Comparison of ENCODE assay signal across 8 cellular contexts in genomic region chr4:118682928-118683327, GRCh38.
DNase-seq lines count a peak whose midpoint lies in the region; ATAC-seq and TF ChIP-seq lines count a peak whose summit lies in the region.
"Had no signal": no experiment of that assay in that cellular context is flagged by ENCODE, and none has a peak within 500 bp of the region (broad histone marks: within the 10 kb centered on the region; RNA-seq: fewer than 3 reads in every experiment).

No MANE protein-coding gene starts in this region.

- H3K4me2 ChIP-seq in parathyroid adenoma (ENCODE audit: low read length) = no peak overlapping the region

- no peak overlapping the region for H3K9ac ChIP-seq in parathyroid adenoma

- H3K4me3 ChIP-seq in coronary artery (no peak overlapping the region), parathyroid adenoma (ENCODE audit: low read depth, low read length) (no peak overlapping the region)

- DNase-seq in GM03348 (ENCODE audit: low spot score) (peak; percentile 62), NCI-H2227 treated with DMSO at 0.1 percent for 48 hours (lab: John Stamatoyannopoulos, UW) (peak; percentile 21), coronary artery (ENCODE audit: low spot score) (no peak), GM19240 (ENCODE audit: insufficient read length, low spot score) (no peak)
- DNase-seq: effector CD8-positive, alpha-beta T cell had no signal

- ATAC-seq in HG03196 (IDR thresholded peaks at IDR 0.05; ENCODE audit: unreplicated experiment) (no peak), HG02588 (IDR thresholded peaks at IDR 0.05; ENCODE audit: unreplicated experiment) (no peak)

- peak; percentile 15 for TF ChIP-seq CTCF in coronary artery (IDR thresholded peaks at IDR 0.05)
- peak; percentile 14 for TF ChIP-seq CTCF in parathyroid adenoma (IDR thresholded peaks at IDR 0.05)

- H3K27ac ChIP-seq in coronary artery = no peak overlapping the region
- H3K27ac ChIP-seq in parathyroid adenoma = no peak overlapping the region

- peak overlapping the region; percentile 46 for H2AFZ ChIP-seq in parathyroid adenoma

- H3K9me3 ChIP-seq in parathyroid adenoma (ENCODE audit: control insufficient read depth, low read length) = no peaks in the 10 kb centered on the region

- no peaks in the 10 kb centered on the region for H3K36me3 ChIP-seq in parathyroid adenoma (ENCODE audit: control insufficient read depth, insufficient read depth, low read length)

- no peaks in the 10 kb centered on the region for H3K79me2 ChIP-seq in parathyroid adenoma

- H3K4me1 ChIP-seq in parathyroid adenoma = peaks cover 5% of the 10 kb centered on the region

- no peaks in the 10 kb centered on the region for H3K27me3 ChIP-seq in parathyroid adenoma (ENCODE audit: control insufficient read depth, insufficient read depth, low read length)

Comparison
In these comparisons a context has a peak if more than half of its experiments do, and no peak if none do; other contexts are left out.
1. DNase-seq: peak in GM03348 (single experiment) and NCI-H2227 treated with DMSO at 0.1 percent for 48 hours (single experiment); none in coronary artery (single experiment) and GM19240 (single experiment).